Comparison of ENCODE assay signal across 23 cellular contexts in the genomic region with DNA sequence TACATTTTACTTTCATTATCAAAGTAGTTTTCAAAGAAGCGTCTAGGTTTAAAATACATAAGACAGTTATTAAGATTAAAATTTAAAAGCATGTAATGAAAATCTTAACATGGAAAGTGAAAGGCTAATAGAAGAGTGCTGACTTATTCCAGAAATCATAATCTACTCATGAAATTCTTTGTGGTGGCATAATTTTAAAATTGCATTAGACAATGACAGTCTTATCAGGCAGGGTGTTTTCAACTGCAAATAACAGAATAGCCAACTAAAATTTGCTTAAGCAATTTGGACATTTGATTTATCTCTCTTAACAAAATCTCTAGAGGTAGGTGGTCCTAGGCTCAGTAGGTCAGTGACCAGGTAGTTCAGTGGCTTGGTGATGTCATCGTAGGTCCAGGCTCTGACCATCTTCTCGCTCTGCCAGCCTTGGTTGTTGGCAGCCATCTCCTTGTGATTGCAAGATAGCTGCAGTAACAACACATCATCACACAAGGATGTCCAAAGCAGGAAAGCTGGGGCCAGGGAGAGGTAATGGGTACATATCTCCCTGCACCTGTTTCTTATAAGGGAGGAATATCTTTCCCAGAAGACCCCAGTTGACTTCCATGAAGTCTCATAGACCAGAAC.
DNase-seq lines count a peak whose midpoint lies in the region; ATAC-seq, FAIRE-seq and TF ChIP-seq lines count a peak whose summit lies in the region.
"Had no signal": no experiment of that assay in that cellular context is flagged by ENCODE, and none has a peak within 500 bp of the region (broad histone marks: within the 10 kb centered on the region; RNA-seq: fewer than 3 reads in every experiment).

No MANE protein-coding gene starts in this region.

- H3K27ac Mint-ChIP-seq in T-helper 1 cell treated with Interleukin-12 subunit alpha and Interleukin-12 subunit beta and Interleukin-4 antibody, amounts not matched to agents 30 μg/mL and 1 μg/mL, for 36 hours, result peak overlapping the region; percentile 53
- H3K27ac Mint-ChIP-seq in activated naive CD4-positive, alpha-beta T cell treated with anti-CD3 and anti-CD28 coated beads, Interleukin-2, amount 50 U/mL, for 72 hours, result peak overlapping the region; percentile 33 to 73
- peak overlapping the region; percentile 48 to 94 (median 83) for H3K27ac Mint-ChIP-seq in naive thymus-derived CD4-positive, alpha-beta T cell
- H3K27ac Mint-ChIP-seq in progenitor cell of endocrine pancreas, result no peak overlapping the region
- H3K27ac Mint-ChIP-seq: HFFc6 had no signal

- H3K4me1 Mint-ChIP-seq in T-helper 1 cell treated with Interleukin-12 subunit alpha and Interleukin-12 subunit beta and Interleukin-4 antibody, amounts not matched to agents 30 μg/mL and 1 μg/mL, for 36 hours (ENCODE audit: low read depth), result peaks cover 66% of the 10 kb centered on the region
- peaks cover 51 to 99% (median 89%) of the 10 kb centered on the region in 7 donors for H3K4me1 Mint-ChIP-seq in naive thymus-derived CD4-positive, alpha-beta T cell
- H3K4me1 Mint-ChIP-seq in progenitor cell of endocrine pancreas (ENCODE audit: low read depth), result peaks cover under 1% of the 10 kb centered on the region

- CTCF ChIA-PET in naive thymus-derived CD4-positive, alpha-beta T cell (lab: Charles Lee), result interaction anchor here (0.7 to 1.6 kb wide), 3 partner anchors 9 to 61 kb away, joined by 3 to 5 read pairs (median 5); no protein-coding TSS in a partner anchor

- H3K27ac ChIP-seq in naive thymus-derived CD4-positive, alpha-beta T cell (ENCODE audit: low read depth, low read length), result peak overlapping the region; percentile 49
- H3K27ac ChIP-seq in upper lobe of right lung, result no peak overlapping the region
- H3K27ac ChIP-seq: hepatocyte, parathyroid adenoma had no signal

- H3K36me3 Mint-ChIP-seq in T-helper 1 cell treated with Interleukin-12 subunit alpha and Interleukin-12 subunit beta and Interleukin-4 antibody, amounts not matched to agents 30 μg/mL and 1 μg/mL, for 36 hours (ENCODE audit: low read depth), result peaks cover 20% of the 10 kb centered on the region
- peaks cover 8 to 10% of the 10 kb centered on the region in 2 donors for H3K36me3 Mint-ChIP-seq in activated naive CD4-positive, alpha-beta T cell treated with anti-CD3 and anti-CD28 coated beads, Interleukin-2, amount 50 U/mL, for 72 hours
- H3K36me3 Mint-ChIP-seq in naive thymus-derived CD4-positive, alpha-beta T cell, result peaks cover 7 to 34% (median 19%) of the 10 kb centered on the region in 5 donors
- H3K36me3 Mint-ChIP-seq in progenitor cell of endocrine pancreas (ENCODE audit: insufficient read depth), result no peaks in the 10 kb centered on the region

- ATAC-seq in activated naive CD4-positive, alpha-beta T cell treated with anti-CD3 and anti-CD28 coated beads, Interleukin-2, amount 50 U/mL, for 72 hours, result peak; percentile 23 to 30
- no peak for ATAC-seq in naive thymus-derived CD4-positive, alpha-beta T cell
- ATAC-seq in upper lobe of right lung, result no peak
- ATAC-seq: K562, mucosa of descending colon had no signal

- FAIRE-seq in GM12892 (lab: Jason Lieb, UNC), result peak; percentile 77
- FAIRE-seq: K562 had no signal

- peaks cover 61 to 78% of the 10 kb centered on the region in 2 donors for H3K4me1 ChIP-seq in naive thymus-derived CD4-positive, alpha-beta T cell (ENCODE audit: control insufficient read depth in 2 of 2, insufficient read depth in 2 of 2, low read length in 2 of 2)
- H3K4me1 ChIP-seq in upper lobe of right lung, result peaks cover 15% of the 10 kb centered on the region
- H3K4me1 ChIP-seq: parathyroid adenoma had no signal

- no peaks in the 10 kb centered on the region for H3K36me3 ChIP-seq in naive thymus-derived CD4-positive, alpha-beta T cell (ENCODE audit: control insufficient read depth in 2 of 3, insufficient read depth in 3 of 3, low read length in 3 of 3)
- no peaks in the 10 kb centered on the region for H3K36me3 ChIP-seq in upper lobe of right lung

- DNase-seq in T-helper 1 cell (no peak), GM12892 (ENCODE audit: insufficient read length) (no peak), NCI-H748 treated with DMSO at 0.1 percent for 48 hours (lab: John Stamatoyannopoulos, UW) (no peak), upper lobe of right lung (no peak), progenitor cell of endocrine pancreas (ENCODE audit: low spot score, unreplicated experiment) (no peak)
- no peak for DNase-seq in activated naive CD4-positive, alpha-beta T cell treated with anti-CD3 and anti-CD28 coated beads, Interleukin-2, amount 50 U/mL, for 72 hours (ENCODE audit: low spot score in 2 of 2)
- DNase-seq in naive thymus-derived CD4-positive, alpha-beta T cell, result no peak
- DNase-seq: 8988T; activated CD8-positive, alpha-beta memory T cell treated with anti-CD3 and anti-CD28 coated beads for 24 hours; effector CD8-positive, alpha-beta T cell; HFFc6; mucosa of descending colon; NCI-H1092 treated with DMSO at 0.1 percent for 48 hours; NCI-H69; OCI-M1; SIG-M5; trophoblast cell had no signal

- intact Hi-C loops in naive thymus-derived CD4-positive, alpha-beta T cell (cut with micrococcal nuclease), result no loop called here
- intact Hi-C loops in upper lobe of right lung (cut with DNase I), result no loop called here

- no peaks in the 10 kb centered on the region for H3K27me3 Mint-ChIP-seq in T-helper 1 cell treated with Interleukin-12 subunit alpha and Interleukin-12 subunit beta and Interleukin-4 antibody, amounts not matched to agents 30 μg/mL and 1 μg/mL, for 36 hours (ENCODE audit: low read depth)
- H3K27me3 Mint-ChIP-seq in naive thymus-derived CD4-positive, alpha-beta T cell, result no peaks in the 10 kb centered on the region
- H3K27me3 Mint-ChIP-seq in progenitor cell of endocrine pancreas, result no peaks in the 10 kb centered on the region

- H3K4me3 ChIP-seq in naive thymus-derived CD4-positive, alpha-beta T cell (ENCODE audit: low read length), result no peak overlapping the region
- no peak overlapping the region for H3K4me3 ChIP-seq in upper lobe of right lung
- H3K4me3 ChIP-seq: BLaER1 treated with 17β-estradiol and CSF1 and Interleukin-3, amounts not matched to agents 10 nM and 100 nM; hepatocyte; K562; mucosa of descending colon; skin epidermis had no signal

- H3K27me3 ChIP-seq in naive thymus-derived CD4-positive, alpha-beta T cell (ENCODE audit: control insufficient read depth in 2 of 2, insufficient read depth in 2 of 2, low read length in 2 of 2), result no peaks in the 10 kb centered on the region
- no peaks in the 10 kb centered on the region for H3K27me3 ChIP-seq in upper lobe of right lung
- H3K27me3 ChIP-seq: BLaER1 treated with 17β-estradiol and CSF1 and Interleukin-3, amounts not matched to agents 10 nM and 100 nM; hepatocyte had no signal

- no peaks in the 10 kb centered on the region for H3K9me3 Mint-ChIP-seq in T-helper 1 cell treated with Interleukin-12 subunit alpha and Interleukin-12 subunit beta and Interleukin-4 antibody, amounts not matched to agents 30 μg/mL and 1 μg/mL, for 36 hours
- peaks cover 7 to 8% of the 10 kb centered on the region in 2 donors for H3K9me3 Mint-ChIP-seq in activated naive CD4-positive, alpha-beta T cell treated with anti-CD3 and anti-CD28 coated beads, Interleukin-2, amount 50 U/mL, for 72 hours
- peaks cover 0 to 4% (median 0%) of the 10 kb centered on the region in 11 donors for H3K9me3 Mint-ChIP-seq in naive thymus-derived CD4-positive, alpha-beta T cell
- no peaks in the 10 kb centered on the region for H3K9me3 Mint-ChIP-seq in progenitor cell of endocrine pancreas (ENCODE audit: low read depth)
- H3K9me3 Mint-ChIP-seq: HFFc6 had no signal

- no peak overlapping the region for H3K4me3 Mint-ChIP-seq in T-helper 1 cell treated with Interleukin-12 subunit alpha and Interleukin-12 subunit beta and Interleukin-4 antibody, amounts not matched to agents 30 μg/mL and 1 μg/mL, for 36 hours
- peak overlapping the region; percentile 16 to 73 (median 56) for H3K4me3 Mint-ChIP-seq in naive thymus-derived CD4-positive, alpha-beta T cell
- no peak overlapping the region for H3K4me3 Mint-ChIP-seq in progenitor cell of endocrine pancreas (ENCODE audit: low read depth)
- H3K4me3 Mint-ChIP-seq: HFFc6 had no signal

- H3K9me3 ChIP-seq in naive thymus-derived CD4-positive, alpha-beta T cell (ENCODE audit: control insufficient read depth in 2 of 3, low read length in 3 of 3), result no peaks in the 10 kb centered on the region
- no peaks in the 10 kb centered on the region for H3K9me3 ChIP-seq in upper lobe of right lung
- H3K9me3 ChIP-seq: BLaER1 treated with 17β-estradiol and CSF1 and Interleukin-3, amounts not matched to agents 10 nM and 100 nM; mucosa of descending colon had no signal

- TF ChIP-seq POLR2A in GM12892 (IDR thresholded peaks at IDR 0.05; ENCODE audit: low read depth, low read length), result no peak

- no peak for TF ChIP-seq CTCF in upper lobe of right lung (IDR thresholded peaks at IDR 0.05)
- no peak for TF ChIP-seq CTCF in progenitor cell of endocrine pancreas (IDR thresholded peaks at IDR 0.05; ENCODE audit: unreplicated experiment)

- POLR2A ChIA-PET in naive thymus-derived CD4-positive, alpha-beta T cell (lab: Charles Lee), result interaction anchor here (1.0 to 3.6 kb wide), 12 partner anchors 9 to 60 kb away, joined by 3 to 19 read pairs (median 6); no protein-coding TSS in a partner anchor

Comparison
In these comparisons a context has a peak if more than half of its experiments do, and no peak if none do; other contexts are left out.
1. H3K4me3 Mint-ChIP-seq: peak in naive thymus-derived CD4-positive, alpha-beta T cell (10 of 10); none in T-helper 1 cell treated with Interleukin-12 subunit alpha and Interleukin-12 subunit beta and Interleukin-4 antibody, amounts not matched to agents 30 μg/mL and 1 μg/mL, for 36 hours (single experiment) and progenitor cell of endocrine pancreas (single experiment).
2. ATAC-seq: peak in activated naive CD4-positive, alpha-beta T cell treated with anti-CD3 and anti-CD28 coated beads, Interleukin-2, amount 50 U/mL, for 72 hours (2 of 2); none in naive thymus-derived CD4-positive, alpha-beta T cell (single experiment) and upper lobe of right lung (single experiment).